Comparison of ENCODE assay signal across 8 cellular contexts in the genomic region with DNA sequence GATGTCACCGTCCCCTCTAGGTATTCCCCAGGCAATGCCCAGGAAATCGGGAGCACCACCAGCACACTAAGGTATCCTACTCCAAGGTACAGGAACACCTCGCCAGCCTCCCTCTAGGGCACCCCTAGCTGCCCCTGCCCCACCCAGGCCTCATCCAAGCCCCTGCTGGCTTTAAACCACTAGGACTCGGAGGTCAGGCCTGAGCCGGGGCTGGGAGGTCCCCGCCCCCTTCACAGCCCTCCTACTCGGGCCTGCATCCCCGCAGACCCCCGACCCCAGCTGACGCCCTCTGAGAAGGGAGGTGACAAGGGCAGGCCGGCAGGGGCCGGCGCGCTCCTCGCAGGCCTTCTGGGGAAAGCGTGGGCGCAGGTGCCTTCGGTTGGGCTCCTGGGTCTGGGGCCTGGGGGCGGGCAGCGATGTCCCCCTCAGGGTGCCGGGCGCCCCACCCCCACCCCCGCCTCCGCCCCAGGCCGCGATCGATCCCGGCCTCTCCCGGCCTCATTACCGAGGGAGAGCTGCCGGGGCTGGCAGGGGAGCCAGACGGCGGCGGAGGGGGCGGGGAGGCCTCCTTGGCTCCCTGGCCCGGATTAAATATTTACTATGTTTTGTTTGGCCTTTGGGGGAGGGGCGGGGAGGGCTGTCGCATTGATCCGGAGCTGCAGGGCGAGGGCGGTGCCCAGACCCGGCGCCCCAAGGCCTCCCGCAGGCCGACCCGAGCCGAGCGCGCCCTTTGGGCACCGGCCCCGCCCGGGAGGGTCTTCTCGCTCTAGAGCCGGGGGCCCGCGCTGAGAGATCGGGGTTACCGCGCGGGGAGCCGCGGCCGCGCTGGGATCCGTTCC. TPM values are rescaled to one million over a fixed set of nuclear protein-coding genes. Genes with fewer than 3 reads are reported as not detected.
DNase-seq lines count a peak whose midpoint lies in the region; ATAC-seq and TF ChIP-seq lines count a peak whose summit lies in the region.

No MANE protein-coding gene starts in this region.

- TF ChIP-seq CTCF in esophagus squamous epithelium (IDR thresholded peaks at IDR 0.05): no peak
- no peak for TF ChIP-seq CTCF in osteoblast (IDR thresholded peaks at IDR 0.05; ENCODE audit: extremely low read depth, low read depth, low read length)
- TF ChIP-seq CTCF in GM13976 (IDR thresholded peaks at IDR 0.05; ENCODE audit: borderline replicate concordance, control extremely low read depth, extremely low read depth, insufficient read depth, missing control alignments): no peak

- DNase-seq in NCI-H345 treated with DMSO at 0.1 percent for 48 hours (lab: John Stamatoyannopoulos, UW; ENCODE audit: unreplicated experiment): peak; percentile 9
- DNase-seq in esophagus squamous epithelium (lab: John Stamatoyannopoulos, UW): no peak
- DNase-seq in osteoblast (ENCODE audit: insufficient read length, low spot score, missing footprints): peak; percentile 87
- no peak for DNase-seq in activated CD4-positive, alpha-beta T cell treated with anti-CD3 and anti-CD28 coated beads, Interleukin-2, amount 50 U/mL, for 48 hours
- no peak for DNase-seq in GM13976 (ENCODE audit: low spot score)

- peaks cover 46% of the 10 kb centered on the region for H4K20me1 ChIP-seq in BLaER1
- no peaks in the 10 kb centered on the region for H4K20me1 ChIP-seq in osteoblast (ENCODE audit: insufficient read depth, low read length)

- no peak for TF ChIP-seq POLR2A in esophagus squamous epithelium (IDR thresholded peaks at IDR 0.05)

- H3K9me3 ChIP-seq in BLaER1: no peaks in the 10 kb centered on the region
- no peaks in the 10 kb centered on the region for H3K9me3 ChIP-seq in esophagus squamous epithelium
- no peaks in the 10 kb centered on the region for H3K9me3 ChIP-seq in osteoblast (ENCODE audit: low read depth, low read length)

- H3K4me2 ChIP-seq in BLaER1 (peak overlapping the region; percentile 77), osteoblast (ENCODE audit: insufficient read depth, low read length) (peak overlapping the region; percentile 69)

- H3K4me1 ChIP-seq in BLaER1 (peaks cover 71% of the 10 kb centered on the region), esophagus squamous epithelium (peaks cover 30 to 55% (median 31%) of the 10 kb centered on the region in 3 donors), osteoblast (ENCODE audit: insufficient read depth, low read length) (peaks cover 5% of the 10 kb centered on the region)

- ATAC-seq in GM19455 (IDR thresholded peaks at IDR 0.05; ENCODE audit: unreplicated experiment) (no peak), HG03565 (IDR thresholded peaks at IDR 0.05; ENCODE audit: unreplicated experiment) (no peak)

- H3K27ac ChIP-seq in BLaER1 (peak overlapping the region; percentile 38; the same call in 1 of the 2 replicates), esophagus squamous epithelium (peak overlapping the region; percentile 60 to 66 (median 62)), osteoblast (ENCODE audit: low read depth, low read length) (no peak overlapping the region)

- H3K4me3 ChIP-seq in BLaER1 (no peak overlapping the region), esophagus squamous epithelium (peak overlapping the region; percentile 30 to 71 (median 49)), osteoblast (ENCODE audit: insufficient read depth, low read length) (peak overlapping the region; percentile 64)

- no peak overlapping the region for H3K9ac ChIP-seq in BLaER1

- intact Hi-C loops in esophagus squamous epithelium (cut with DNase I): no loop called here

- H3K36me3 ChIP-seq in BLaER1 (no peaks in the 10 kb centered on the region), esophagus squamous epithelium (no peaks in the 10 kb centered on the region), osteoblast (ENCODE audit: insufficient read depth, low read length) (no peaks in the 10 kb centered on the region)

- no peaks in the 10 kb centered on the region for H3K27me3 ChIP-seq in BLaER1
- H3K27me3 ChIP-seq in esophagus squamous epithelium: peaks cover 0 to 31% (median 0%) of the 10 kb centered on the region in 4 donors
- peaks cover 8% of the 10 kb centered on the region for H3K27me3 ChIP-seq in osteoblast (ENCODE audit: insufficient read depth, low read length)

- no peaks in the 10 kb centered on the region for H3K79me2 ChIP-seq in osteoblast (ENCODE audit: insufficient read depth, low read length)

- H2AFZ ChIP-seq in osteoblast (ENCODE audit: low read length): peak overlapping the region; percentile 22

- in situ Hi-C loops in GM13976 (cut with MboI; ENCODE audit: low sequenced_read_pairs, unreplicated experiment): no loop called here

- 15% methylated on average over 4 to 25 of the region's 65 CpGs for WGBS in esophagus squamous epithelium, 2 donors

RNA-seq across cellular contexts. Expression of a gene that starts 27.3 kb away (rescaled TPM):
- 1 to 10 TPM; 1.1 to 4.0 (median 2.0) TPM for total RNA-seq in esophagus squamous epithelium
- total RNA-seq in osteoblast: 1.1 and 1.5 TPM in 2 replicates

RNA-seq across cellular contexts. Expression of a gene that starts 32.1 kb away (rescaled TPM):
- 10 to 100 TPM; 14.9 to 55.7 (median 22.7) TPM for total RNA-seq in esophagus squamous epithelium
- total RNA-seq in osteoblast: 52.7 and 63.7 TPM in 2 replicates

RNA-seq across cellular contexts. Expression of a gene that starts 44.0 kb away (rescaled TPM):
- total RNA-seq in esophagus squamous epithelium: 10 to 100 TPM; 42.3 to 70.5 (median 53.2) TPM
- total RNA-seq in osteoblast: 59.0 and 61.3 TPM in 2 replicates

RNA-seq across cellular contexts. Expression of a gene that starts 57.1 kb away (rescaled TPM):
- total RNA-seq in esophagus squamous epithelium (10 to 100 TPM in 1 of 4 donors, 1 to 10 TPM in 3; 2.1 to 14.1 (median 5.9) TPM), osteoblast (18.5 and 19.7 TPM in 2 replicates)

Comparison
In these comparisons a context has a peak if more than half of its experiments do, and no peak if none do; other contexts are left out.
1. DNase-seq: peak in NCI-H345 treated with DMSO at 0.1 percent for 48 hours (single experiment) and osteoblast (single experiment); none in esophagus squamous epithelium (single experiment), activated CD4-positive, alpha-beta T cell treated with anti-CD3 and anti-CD28 coated beads, Interleukin-2, amount 50 U/mL, for 48 hours (0 of 2) and GM13976 (single experiment).